2 cellular contexts compared by ENCODE assay signal in genomic region chr4:119683518-119683917, GRCh38.
A peak's percentile ranks its signal among the peaks of the same experiment; 100 is the strongest.
TF ChIP-seq lines count a peak whose summit lies in the region.

No MANE protein-coding gene starts in this region.

TF ChIP-seq in liver, 16 proteins besides CTCF, POLR2A, EP300 and RAD21:
- TF ChIP-seq GABPA (IDR thresholded peaks at IDR 0.05 in 1 of 2, conservative IDR thresholded peaks at IDR 0.05 in 1 of 2) (no peak), ZBTB33 (IDR thresholded peaks at IDR 0.05) (peak; percentile 69), EGR1 (IDR thresholded peaks at IDR 0.05; ENCODE audit: low read depth in 2 of 2) (peak in 1 of 2 donors; percentile 24), NR2F2 (IDR thresholded peaks at IDR 0.05) (peak; percentile 34), RXRA (IDR thresholded peaks at IDR 0.05) (peak; percentile 66 to 86), YY1 (IDR thresholded peaks at IDR 0.05) (peak; percentile 56), TAF1 (conservative IDR thresholded peaks at IDR 0.05) (no peak), HNF4G (IDR thresholded peaks at IDR 0.05) (peak; percentile 43), HNF4A (conservative IDR thresholded peaks at IDR 0.05) (peak; percentile 85 to 87), SP1 (IDR thresholded peaks at IDR 0.05) (peak; percentile 70), FOXA1 (IDR thresholded peaks at IDR 0.05) (peak; percentile 96), JUND (IDR thresholded peaks at IDR 0.05) (peak; percentile 67 to 86), REST (IDR thresholded peaks at IDR 0.05) (peak; percentile 48), MAX (IDR thresholded peaks at IDR 0.05) (peak; percentile 75), FOXA2 (IDR thresholded peaks at IDR 0.05) (peak; percentile 96), ATF3 (IDR thresholded peaks at IDR 0.05) (no peak)
TF ChIP-seq in liver: peak in this region for 13.

TF ChIP-seq in HepG2, 621 proteins besides CTCF, POLR2A, EP300 and RAD21:
- TF ChIP-seq SIX1 (CRISPR knock-in tag; IDR thresholded peaks at IDR 0.05; ENCODE audit: borderline replicate concordance) (no peak), GRHL1 (CRISPR knock-in tag; conservative IDR thresholded peaks at IDR 0.05) (no peak), NFAT5 (CRISPR knock-in tag; IDR thresholded peaks at IDR 0.05) (no peak), SIN3A (IDR thresholded peaks at IDR 0.05; ENCODE audit: borderline replicate concordance, low read depth, low read length) (no peak), ZNF225 (CRISPR knock-in tag; IDR thresholded peaks at IDR 0.05) (no peak), TGIF2 (CRISPR knock-in tag; IDR thresholded peaks at IDR 0.05) (no peak), SALL2 (CRISPR knock-in tag; IDR thresholded peaks at IDR 0.05) (no peak), SOX5 (CRISPR knock-in tag; IDR thresholded peaks at IDR 0.05; ENCODE audit: borderline replicate concordance) (no peak), CREBL2 (CRISPR knock-in tag; IDR thresholded peaks at IDR 0.05; ENCODE audit: borderline replicate concordance) (no peak), ZNF746 (CRISPR knock-in tag; IDR thresholded peaks at IDR 0.05) (no peak), MYC (CRISPR knock-in tag; IDR thresholded peaks at IDR 0.05; ENCODE audit: borderline replicate concordance) (no peak), SRSF9 (IDR thresholded peaks at IDR 0.05; ENCODE audit: borderline replicate concordance, insufficient read depth, low read depth, low read length, poor library complexity, severe bottlenecking) (no peak), ZNF138 (CRISPR knock-in tag; IDR thresholded peaks at IDR 0.05; ENCODE audit: low read depth) (no peak), DMTF1 (CRISPR knock-in tag; IDR thresholded peaks at IDR 0.05) (no peak)
